ENCODE assay signal across 8 cellular contexts in genomic region chr19:5904302-5905071, GRCh38. TPM values are rescaled to one million over a fixed set of nuclear protein-coding genes. Genes with fewer than 3 reads are reported as not detected.
A peak's percentile ranks its signal among the peaks of the same experiment; 100 is the strongest.
DNase-seq lines count a peak whose midpoint lies in the region; ATAC-seq, FAIRE-seq and TF ChIP-seq lines count a peak whose summit lies in the region.

VMAC (plus strand) TSS chr19:5904872; CDS start chr19:5904891, 19 bp downstream.

- DNase-seq in Ammon's horn (ENCODE audit: low spot score) (peak; percentile 100), NCI-H460 (ENCODE audit: extremely low read depth, low read depth) (peak; percentile 100), chondrocyte (ENCODE audit: low spot score) (peak; percentile 100), kidney (peak; percentile 100)
- DNase-seq in activated CD4-positive, alpha-beta T cell treated with anti-CD3 and anti-CD28 coated beads for 1 hour = peak; percentile 100
- DNase-seq in stimulated activated CD4-positive, alpha-beta T cell treated with anti-CD3 and anti-CD28 coated beads, Interleukin-15, amount 100 ng/mL, for 1 hour (ENCODE audit: low read depth in 1 of 2, low spot score in 1 of 2) = peak; percentile 99 to 100

- peak within 1 kb of the TSS; percentile 99 for H3K27ac Mint-ChIP-seq in chondrocyte (ENCODE audit: unreplicated experiment)

- peaks cover 22% of the 10 kb centered on the region for H3K4me1 Mint-ChIP-seq in chondrocyte (ENCODE audit: low read depth)

- no peaks in the 10 kb centered on the region for H3K9me3 Mint-ChIP-seq in chondrocyte (ENCODE audit: low read depth)

- peak; percentile 81 for ATAC-seq in HG03432 (IDR thresholded peaks at IDR 0.05; ENCODE audit: unreplicated experiment)

- peak within 1 kb of the TSS; percentile 87 to 100 for H3K9ac ChIP-seq in kidney (ENCODE audit: low read length in 2 of 2)

- H3K27ac ChIP-seq in kidney (ENCODE audit: low read depth in 2 of 2, low read length in 2 of 2) = peak within 1 kb of the TSS; percentile 90 to 92

- no peaks in the 10 kb centered on the region for H3K9me3 ChIP-seq in kidney (ENCODE audit: control insufficient read depth in 1 of 2, low read length in 2 of 2)

- peak; percentile 99 for FAIRE-seq in kidney (lab: Jason Lieb, UNC)

- intact Hi-C loops in kidney (cut with DNase I) = no loop called here

- H3K4me3 ChIP-seq in kidney (ENCODE audit: low read length in 2 of 2) = peak within 1 kb of the TSS; percentile 99

- H3K36me3 Mint-ChIP-seq in chondrocyte (ENCODE audit: low read depth) = no peaks in the 10 kb centered on the region

- TF ChIP-seq POLR2A in GM19193 (IDR thresholded peaks at IDR 0.05; ENCODE audit: extremely low read depth, insufficient read depth, insufficient read length) = peak; percentile 65

- no peaks in the 10 kb centered on the region for H3K36me3 ChIP-seq in kidney (ENCODE audit: control insufficient read depth in 1 of 2, insufficient read depth in 2 of 2, low read length in 2 of 2)

- no peaks in the 10 kb centered on the region for H3K27me3 Mint-ChIP-seq in chondrocyte (ENCODE audit: low read depth)

- H3K4me3 Mint-ChIP-seq in chondrocyte (ENCODE audit: unreplicated experiment) = peak within 1 kb of the TSS; percentile 97

- peaks cover 3 to 12% of the 10 kb centered on the region in 2 donors for H3K4me1 ChIP-seq in kidney (ENCODE audit: control insufficient read depth in 1 of 2, insufficient read depth in 1 of 2, low read depth in 1 of 2, low read length in 2 of 2)

- TF ChIP-seq CTCF in chondrocyte (IDR thresholded peaks at IDR 0.05) (no peak), kidney (IDR thresholded peaks at IDR 0.05; ENCODE audit: borderline replicate concordance, extremely low read depth, insufficient read depth) (no peak)

RNA-seq across cellular contexts. Expression of gene VMAC, which starts in this region (rescaled TPM):
- total RNA-seq in NCI-H460 (2014; rRNA removed; shearing (Covaris generic)) = 2.7 and 3.7 TPM in 2 replicates
- polyA plus RNA-seq in NCI-H460 (2014; cell fraction: nucleus; rRNA removed) = 6.2 and 6.6 TPM in 2 replicates
- 5.6 to 6.5 TPM (median 6.1 TPM) in 3 replicates for total RNA-seq in chondrocyte
- total RNA-seq in kidney = 8.7 TPM
- polyA plus RNA-seq in kidney (ENCODE audit: insufficient read depth, low read depth, low replicate concordance) = 2.3 TPM

Comparison
In these comparisons a context has a peak if more than half of its experiments do, and no peak if none do; other contexts are left out.
1. Peak in every context shown above with its lines: DNase-seq, ATAC-seq, H3K4me3 ChIP-seq and H3K27ac ChIP-seq.